Comparison of ENCODE assay signal across 17 cellular contexts in genomic region chr22:46162771-46163170, GRCh38. TPM values are rescaled to one million over a fixed set of nuclear protein-coding genes. Genes with fewer than 3 reads are reported as not detected.
A peak's percentile ranks its signal among the peaks of the same experiment; 100 is the strongest.
DNase-seq lines count a peak whose midpoint lies in the region; ATAC-seq, FAIRE-seq and TF ChIP-seq lines count a peak whose summit lies in the region.
"Had no signal": no experiment of that assay in that cellular context is flagged by ENCODE, and none has a peak within 500 bp of the region (broad histone marks: within the 10 kb centered on the region; RNA-seq: fewer than 3 reads in every experiment).

No MANE protein-coding gene starts in this region.

- H3K36me3 ChIP-seq in HEK293 (ENCODE audit: control insufficient read depth in 2 of 2, insufficient read depth in 1 of 2, low read length in 2 of 2) (peaks cover 0 to 6% of the 10 kb centered on the region in 2 experiments; a peak in 2 of 3 replicates), pancreas (no peaks in the 10 kb centered on the region)

- TF ChIP-seq CTCF in 22Rv1 (IDR thresholded peaks at IDR 0.05), result no peak
- no peak for TF ChIP-seq CTCF in HEK293 (tag by site-specific recombination; IDR thresholded peaks at IDR 0.05)
- no peak for TF ChIP-seq CTCF in pancreas (IDR thresholded peaks at IDR 0.05)
- no peak for TF ChIP-seq CTCF in GM13976 (IDR thresholded peaks at IDR 0.05; ENCODE audit: borderline replicate concordance, control extremely low read depth, extremely low read depth, insufficient read depth, missing control alignments)

- DNase-seq in pancreas (peak in 1 of 6 donors; percentile 33), HEK293T (ENCODE audit: extremely low spot score) (no peak), GM13976 (ENCODE audit: low spot score) (no peak)
- DNase-seq: ACHN; CD4-positive, alpha-beta T cell; DND-41; GDM1; MM.1S; NCI-H2227 treated with DMSO at 0.1 percent for 48 hours; NCI-H526 treated with DMSO at 0.1 percent for 48 hours; Right ventricle myocardium superior had no signal

- H3K27ac ChIP-seq in 22Rv1 (peak overlapping the region; percentile 28), HEK293 (ENCODE audit: extremely low read depth, low read depth, low read length) (no peak overlapping the region), layer of hippocampus (ENCODE audit: low read depth, low read length) (peak overlapping the region; percentile 30), pancreas (no peak overlapping the region)

- POLR2A ChIA-PET in HEK293 (lab: Yijun Ruan, JAX), result no interaction called here
- POLR2A ChIA-PET in HEK293T (lab: Yijun Ruan, JAX), result no interaction called here

- H3K4me1 ChIP-seq in HEK293 (ENCODE audit: control insufficient read depth, insufficient read depth, low read length) (no peaks in the 10 kb centered on the region), pancreas (peaks cover 12 to 13% (median 13%) of the 10 kb centered on the region in 3 donors)

- intact Hi-C loops in pancreas (cut with DNase I), result no loop called here

- 31 to 34% methylated on average over 10 of the region's 10 CpGs for WGBS in pancreas, 2 donors

- ATAC-seq in pancreas, result peak; percentile 63 to 81 (median 72)
- ATAC-seq in GM18519 (IDR thresholded peaks at IDR 0.05; ENCODE audit: low FRiP score, unreplicated experiment), result no peak
- ATAC-seq: Panc1, SK-N-SH treated with all-trans-retinoic acid at 6 μM for 48 hours had no signal

- no peaks in the 10 kb centered on the region for H3K27me3 ChIP-seq in layer of hippocampus (ENCODE audit: control insufficient read depth, insufficient read depth, low read length)
- H3K27me3 ChIP-seq in pancreas, result no peaks in the 10 kb centered on the region

- no peak for FAIRE-seq in pancreas (lab: Jason Lieb, UNC)

- CTCF ChIA-PET in HEK293 (lab: Yijun Ruan, JAX) (interaction anchor here (0.5 to 0.9 kb wide), 3 partner anchors 45 to 152 kb away, joined by 3 to 4 read pairs (median 3); no protein-coding TSS in a partner anchor), HEK293T (lab: Yijun Ruan, JAX) (no interaction called here)

- in situ Hi-C loops in GM13976 (cut with MboI; ENCODE audit: low sequenced_read_pairs, unreplicated experiment), result no loop called here

- H3K9me3 ChIP-seq in HEK293 (ENCODE audit: control insufficient read depth, insufficient read depth, low read depth, low read length) (no peaks in the 10 kb centered on the region), pancreas (no peaks in the 10 kb centered on the region)

- no peak overlapping the region for H3K4me3 ChIP-seq in HEK293 (ENCODE audit: low read depth, low read length)
- H3K4me3 ChIP-seq in pancreas, result no peak overlapping the region

TF ChIP-seq in HEK293, 187 proteins besides CTCF, POLR2A, EP300 and RAD21:
- peak; percentile 68 for TF ChIP-seq ZNF664 (tag by site-specific recombination; IDR thresholded peaks at IDR 0.05)
- TF ChIP-seq ZSCAN18 (tag by site-specific recombination; IDR thresholded peaks at IDR 0.05), result no peak

TF ChIP-seq in HEK293T, 16 proteins besides CTCF, POLR2A, EP300 and RAD21:
- TF ChIP-seq TARDBP (IDR thresholded peaks at IDR 0.05), result no peak
- no peak for TF ChIP-seq FOXM1 (IDR thresholded peaks at IDR 0.05; ENCODE audit: borderline replicate concordance)
- TF ChIP-seq HDGF (IDR thresholded peaks at IDR 0.05; ENCODE audit: borderline replicate concordance), result no peak
- TF ChIP-seq ZNF384 (IDR thresholded peaks at IDR 0.05), result no peak
- no peak for TF ChIP-seq ELF4 (IDR thresholded peaks at IDR 0.05)
- no peak for TF ChIP-seq SP1 (IDR thresholded peaks at IDR 0.05)
- no peak for TF ChIP-seq LEF1 (IDR thresholded peaks at IDR 0.05; ENCODE audit: borderline replicate concordance)
- TF ChIP-seq FOXA1 (IDR thresholded peaks at IDR 0.05), result no peak
- no peak for TF ChIP-seq ARNT (IDR thresholded peaks at IDR 0.05)
- no peak for TF ChIP-seq L3MBTL2 (conservative IDR thresholded peaks at IDR 0.05)
- TF ChIP-seq CTBP1 (IDR thresholded peaks at IDR 0.05; ENCODE audit: borderline replicate concordance), result no peak
- no peak for TF ChIP-seq SUZ12 (IDR thresholded peaks at IDR 0.05)
- TF ChIP-seq PKNOX1 (IDR thresholded peaks at IDR 0.05), result no peak
- no peak for TF ChIP-seq NFRKB (IDR thresholded peaks at IDR 0.05)
- TF ChIP-seq FOXK2 (IDR thresholded peaks at IDR 0.05), result no peak
- TF ChIP-seq BHLHE40 (IDR thresholded peaks at IDR 0.05; ENCODE audit: borderline replicate concordance), result no peak

RNA-seq across cellular contexts. Expression of gene PPARA, which starts 12.4 kb away (rescaled TPM):
- 10 to 100 TPM; 13.8 to 24.5 (median 16.2) TPM for total RNA-seq in pancreas
- 1 to 10 TPM; 4.1 to 6.1 TPM for polyA plus RNA-seq in pancreas

Comparison
In these comparisons a context has a peak if more than half of its experiments do, and no peak if none do; other contexts are left out.
1. H3K27ac ChIP-seq: peak in 22Rv1 (single experiment) and layer of hippocampus (single experiment); none in HEK293 (single experiment) and pancreas (0 of 4).